In the genomic region with DNA sequence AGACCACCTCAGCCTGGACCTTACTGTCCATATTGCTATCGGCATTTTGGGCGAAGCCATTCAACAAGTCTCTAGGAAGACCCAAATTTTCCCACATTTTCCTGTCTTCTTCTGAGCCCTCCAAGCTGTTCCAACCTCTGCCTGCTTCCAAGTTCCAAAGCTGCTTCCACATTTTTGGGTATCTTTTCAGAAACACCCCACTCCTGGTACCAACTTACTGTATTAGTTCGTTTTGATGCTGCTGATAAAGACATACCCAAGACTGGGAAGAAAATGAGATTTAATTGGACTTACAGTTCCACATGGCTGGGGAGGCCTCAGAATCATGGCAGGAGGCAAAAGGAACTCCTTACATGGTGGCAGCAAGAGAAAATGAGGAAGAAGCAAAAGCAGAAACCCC, we compare ENCODE assay signal across 8 cellular contexts. TPM values are rescaled to one million over a fixed set of nuclear protein-coding genes. Genes with fewer than 3 reads are reported as not detected.
"Had no signal": no experiment of that assay in that cellular context is flagged by ENCODE, and none has a peak within 500 bp of the region (broad histone marks: within the 10 kb centered on the region; RNA-seq: fewer than 3 reads in every experiment).

No MANE protein-coding gene starts in this region.

RNA-seq across cellular contexts. Expression of gene PEX5L, which starts 28.4 kb away (rescaled TPM):
- total RNA-seq: colonic mucosa, dermis blood vessel endothelial cell, dermis microvascular lymphatic vessel endothelial cell, endothelial cell of umbilical vein, esophagus mucosa, esophagus squamous epithelium, glomerular endothelial cell had no signal
- polyA plus RNA-seq: endothelial cell of umbilical vein, esophagus had no signal
